ENCODE assay signal across 8 cellular contexts in genomic region chrX:137428251-137428661, GRCh38.
DNase-seq lines count a peak whose midpoint lies in the region; ATAC-seq and TF ChIP-seq lines count a peak whose summit lies in the region.

No MANE protein-coding gene starts in this region.

- ATAC-seq in HG03457 (IDR thresholded peaks at IDR 0.05; ENCODE audit: unreplicated experiment): no peak
- no peak for ATAC-seq in GM21528 (IDR thresholded peaks at IDR 0.05; ENCODE audit: low FRiP score, unreplicated experiment)

- no peak overlapping the region for H3K4me3 ChIP-seq in hepatocyte
- H3K4me3 ChIP-seq in sigmoid colon: peak overlapping the region; percentile 5 to 48 (median 42)

- no peaks in the 10 kb centered on the region for H3K4me1 Mint-ChIP-seq in activated CD4-positive, alpha-beta memory T cell treated with anti-CD3 and anti-CD28 coated beads for 36 hours (ENCODE audit: low read depth)

- H3K9me3 Mint-ChIP-seq in activated CD4-positive, alpha-beta memory T cell treated with anti-CD3 and anti-CD28 coated beads for 36 hours: no peaks in the 10 kb centered on the region

- peaks cover 77% of the 10 kb centered on the region for H3K27me3 ChIP-seq in hepatocyte
- peaks cover 49 to 72% (median 60%) of the 10 kb centered on the region in 3 donors for H3K27me3 ChIP-seq in sigmoid colon

- TF ChIP-seq POLR2A in sigmoid colon (IDR thresholded peaks at IDR 0.05): no peak

- no peaks in the 10 kb centered on the region for H3K36me3 ChIP-seq in hepatocyte (replicated peaks; ENCODE audit: insufficient read depth, low read depth)
- H3K36me3 ChIP-seq in sigmoid colon: no peaks in the 10 kb centered on the region

- no peak overlapping the region for H3K27ac Mint-ChIP-seq in activated CD4-positive, alpha-beta memory T cell treated with anti-CD3 and anti-CD28 coated beads for 36 hours

- DNase-seq in GM20000 (ENCODE audit: low spot score): peak; percentile 18
- DNase-seq in activated CD4-positive, alpha-beta memory T cell treated with anti-CD3 and anti-CD28 coated beads for 36 hours: no peak
- DNase-seq in hepatocyte (ENCODE audit: low spot score): no peak
- no peak for DNase-seq in sigmoid colon
- DNase-seq in ACHN: no peak
- no peak for DNase-seq in T-helper 9 cell

- H2AFZ ChIP-seq in hepatocyte: no peak overlapping the region

- peak overlapping the region; percentile 79 for H3K4me2 ChIP-seq in hepatocyte

- in situ Hi-C loops in ACHN (cut with HindIII; ENCODE audit: low pct_ligation_motif_present, low pct_unique_long_range_greater_than_20kb, low sequenced_read_pairs): no loop called here

- TF ChIP-seq EP300 in sigmoid colon (IDR thresholded peaks at IDR 0.05): no peak

- no peaks in the 10 kb centered on the region for H4K20me1 ChIP-seq in hepatocyte (ENCODE audit: insufficient read depth, poor library complexity, severe bottlenecking)

- H3K79me2 ChIP-seq in hepatocyte: no peaks in the 10 kb centered on the region

- 38% methylated on average over 26 of the region's 26 CpGs for WGBS in hepatocyte (ENCODE audit: low lambda C conversion rate, missing lambda C conversion rate)
- 3 to 12% methylated on average over 26 of the region's 26 CpGs for WGBS in sigmoid colon, 2 donors

- POLR2A ChIA-PET in activated CD4-positive, alpha-beta memory T cell treated with anti-CD3 and anti-CD28 coated beads for 36 hours (lab: Charles Lee): no interaction called here

- H3K9me3 ChIP-seq in hepatocyte (ENCODE audit: low read depth): no peaks in the 10 kb centered on the region
- no peaks in the 10 kb centered on the region for H3K9me3 ChIP-seq in sigmoid colon

- H3K4me1 ChIP-seq in hepatocyte (ENCODE audit: insufficient read depth) (no peaks in the 10 kb centered on the region), sigmoid colon (peaks cover 0 to 22% (median 15%) of the 10 kb centered on the region in 4 donors)

- peak overlapping the region; percentile 57 for H3K4me3 Mint-ChIP-seq in activated CD4-positive, alpha-beta memory T cell treated with anti-CD3 and anti-CD28 coated beads for 36 hours

- peaks cover 44% of the 10 kb centered on the region for H3K27me3 Mint-ChIP-seq in activated CD4-positive, alpha-beta memory T cell treated with anti-CD3 and anti-CD28 coated beads for 36 hours

- H3K36me3 Mint-ChIP-seq in activated CD4-positive, alpha-beta memory T cell treated with anti-CD3 and anti-CD28 coated beads for 36 hours: peaks cover 1% of the 10 kb centered on the region

- intact Hi-C loops in activated CD4-positive, alpha-beta memory T cell treated with anti-CD3 and anti-CD28 coated beads for 36 hours (cut with micrococcal nuclease): loop anchor here (5.0 kb wide), 1 partner anchor 139 kb away; the partner anchor contains the start of gene ZIC3
- intact Hi-C loops in sigmoid colon (cut with DNase I): loop anchor here (10.0 kb wide), 1 partner anchor 137 kb away; the partner anchor contains the start of gene ZIC3

- CTCF ChIA-PET in activated CD4-positive, alpha-beta memory T cell treated with anti-CD3 and anti-CD28 coated beads for 36 hours (lab: Charles Lee): no interaction called here

- H3K9me2 ChIP-seq in hepatocyte (replicated peaks; ENCODE audit: insufficient read depth): no peaks in the 10 kb centered on the region

- TF ChIP-seq CTCF in GM20000 (IDR thresholded peaks at IDR 0.05; ENCODE audit: extremely low read depth, missing control alignments) (no peak), hepatocyte (IDR thresholded peaks at IDR 0.05; ENCODE audit: poor library complexity) (no peak), sigmoid colon (IDR thresholded peaks at IDR 0.05) (no peak)

- H3K27ac ChIP-seq in hepatocyte (no peak overlapping the region), sigmoid colon (no peak overlapping the region)
